1 cellular context compared by ENCODE assay signal in the genomic region with DNA sequence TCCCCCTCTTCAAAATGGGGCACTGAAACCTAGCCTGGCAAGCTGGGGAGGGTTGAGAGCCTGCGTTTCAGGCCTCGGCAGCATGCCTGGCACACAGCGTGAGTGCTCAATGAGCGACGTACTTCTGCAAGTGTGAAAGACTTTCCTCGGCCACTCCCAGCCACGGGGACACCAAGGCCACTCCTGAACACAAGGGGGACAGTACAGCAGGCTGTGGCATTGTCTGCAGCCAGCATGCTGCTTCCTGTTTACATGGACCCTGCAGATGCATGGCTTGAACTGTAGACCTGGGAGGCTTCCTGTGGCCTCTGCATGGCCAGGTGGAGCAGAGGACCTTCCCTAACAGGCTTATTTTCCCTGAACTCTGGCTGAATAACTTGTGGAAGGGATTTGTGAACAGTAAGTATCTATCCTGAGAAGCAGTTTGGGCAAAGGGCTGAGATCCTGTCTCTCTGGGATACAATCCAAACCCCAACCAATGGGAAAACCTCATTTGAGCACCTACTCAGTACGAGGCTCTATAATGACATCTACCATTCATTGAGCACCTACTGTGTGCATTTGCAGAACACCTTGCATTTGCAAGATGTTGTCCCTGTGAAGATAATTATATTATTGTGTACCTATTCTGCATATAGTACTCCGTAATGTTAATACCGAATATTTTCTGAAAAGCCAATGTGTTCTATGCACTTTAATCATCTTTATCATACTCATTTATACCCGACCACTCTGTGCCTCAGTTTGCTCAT.
TF ChIP-seq lines count a peak whose summit lies in the region.

No MANE protein-coding gene starts in this region.

TF ChIP-seq in IMR-90, 13 proteins besides CTCF, POLR2A, EP300 and RAD21:
- TF ChIP-seq, protein P1, sequence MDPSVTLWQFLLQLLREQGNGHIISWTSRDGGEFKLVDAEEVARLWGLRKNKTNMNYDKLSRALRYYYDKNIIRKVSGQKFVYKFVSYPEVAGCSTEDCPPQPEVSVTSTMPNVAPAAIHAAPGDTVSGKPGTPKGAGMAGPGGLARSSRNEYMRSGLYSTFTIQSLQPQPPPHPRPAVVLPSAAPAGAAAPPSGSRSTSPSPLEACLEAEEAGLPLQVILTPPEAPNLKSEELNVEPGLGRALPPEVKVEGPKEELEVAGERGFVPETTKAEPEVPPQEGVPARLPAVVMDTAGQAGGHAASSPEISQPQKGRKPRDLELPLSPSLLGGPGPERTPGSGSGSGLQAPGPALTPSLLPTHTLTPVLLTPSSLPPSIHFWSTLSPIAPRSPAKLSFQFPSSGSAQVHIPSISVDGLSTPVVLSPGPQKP (IDR thresholded peaks at IDR 0.05; ENCODE audit: borderline replicate concordance, low read depth, low read length) = no peak
- TF ChIP-seq FOS (IDR thresholded peaks at IDR 0.05; ENCODE audit: low read depth, low read length) = no peak
- TF ChIP-seq SMC3 (IDR thresholded peaks at IDR 0.05; ENCODE audit: low read depth, low read length) = no peak
- no peak for TF ChIP-seq BHLHE40 (IDR thresholded peaks at IDR 0.05; ENCODE audit: low read depth, low read length)
- no peak for TF ChIP-seq MAFK (IDR thresholded peaks at IDR 0.05; ENCODE audit: low read depth, low read length)
- TF ChIP-seq MAZ (IDR thresholded peaks at IDR 0.05; ENCODE audit: borderline replicate concordance, low read depth, low read length) = no peak
- TF ChIP-seq CHD1 (IDR thresholded peaks at IDR 0.05; ENCODE audit: low read depth, low read length) = no peak
- TF ChIP-seq, protein P2, sequence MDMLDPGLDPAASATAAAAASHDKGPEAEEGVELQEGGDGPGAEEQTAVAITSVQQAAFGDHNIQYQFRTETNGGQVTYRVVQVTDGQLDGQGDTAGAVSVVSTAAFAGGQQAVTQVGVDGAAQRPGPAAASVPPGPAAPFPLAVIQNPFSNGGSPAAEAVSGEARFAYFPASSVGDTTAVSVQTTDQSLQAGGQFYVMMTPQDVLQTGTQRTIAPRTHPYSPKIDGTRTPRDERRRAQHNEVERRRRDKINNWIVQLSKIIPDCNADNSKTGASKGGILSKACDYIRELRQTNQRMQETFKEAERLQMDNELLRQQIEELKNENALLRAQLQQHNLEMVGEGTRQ (IDR thresholded peaks at IDR 0.05; ENCODE audit: low read depth, low read length) = no peak
- no peak for TF ChIP-seq MXI1 (IDR thresholded peaks at IDR 0.05; ENCODE audit: borderline replicate concordance, low read depth, low read length)
- TF ChIP-seq NFE2L2 (IDR thresholded peaks at IDR 0.05; ENCODE audit: low read depth, low read length) = no peak
- no peak for TF ChIP-seq RFX5 (IDR thresholded peaks at IDR 0.05; ENCODE audit: low read depth, low read length)
- TF ChIP-seq CEBPB (IDR thresholded peaks at IDR 0.05; ENCODE audit: low read depth, low read length) = no peak
